1 cellular context compared by ENCODE assay signal in the genomic region with DNA sequence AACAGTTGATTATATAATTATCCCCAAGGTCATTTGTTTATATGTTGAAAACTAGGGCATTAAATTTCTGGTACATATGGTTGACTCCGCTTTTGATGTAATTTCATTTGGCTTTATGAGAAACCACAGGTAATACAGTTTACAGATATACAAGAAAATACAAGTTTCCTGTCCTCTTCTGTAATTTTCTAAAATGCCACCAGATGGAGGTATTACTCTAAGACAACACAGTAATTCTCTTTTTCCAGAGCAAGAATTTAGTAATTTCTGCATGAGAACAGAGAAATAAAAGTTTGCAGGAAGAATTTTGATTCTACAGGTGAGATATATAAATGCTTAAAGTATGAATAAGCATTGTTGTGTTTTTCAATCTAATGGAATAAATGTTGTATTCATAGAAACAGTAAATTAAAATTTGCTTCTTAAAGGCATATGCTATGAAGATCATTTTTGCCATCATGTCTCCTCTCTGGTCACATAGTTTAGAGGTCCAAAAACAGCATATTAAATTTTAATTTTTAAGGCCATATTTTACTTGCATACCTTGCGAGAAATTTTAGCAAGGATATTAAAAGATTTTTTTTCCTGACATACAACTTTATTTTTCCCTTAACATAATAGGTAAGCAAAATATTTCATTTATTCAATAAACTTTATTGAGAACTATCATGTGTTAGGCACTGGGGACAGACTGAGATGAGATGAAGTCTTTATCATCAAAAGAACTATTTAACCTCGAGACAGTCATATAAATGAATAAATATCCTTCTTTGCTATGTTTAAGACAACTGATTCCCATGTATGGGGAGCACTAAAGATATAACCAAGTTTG.
TF ChIP-seq lines count a peak whose summit lies in the region.

No MANE protein-coding gene starts in this region.

TF ChIP-seq in K562, 482 proteins besides CTCF, POLR2A, EP300 and RAD21 (continued from another document):
- TF ChIP-seq, protein P1, sequence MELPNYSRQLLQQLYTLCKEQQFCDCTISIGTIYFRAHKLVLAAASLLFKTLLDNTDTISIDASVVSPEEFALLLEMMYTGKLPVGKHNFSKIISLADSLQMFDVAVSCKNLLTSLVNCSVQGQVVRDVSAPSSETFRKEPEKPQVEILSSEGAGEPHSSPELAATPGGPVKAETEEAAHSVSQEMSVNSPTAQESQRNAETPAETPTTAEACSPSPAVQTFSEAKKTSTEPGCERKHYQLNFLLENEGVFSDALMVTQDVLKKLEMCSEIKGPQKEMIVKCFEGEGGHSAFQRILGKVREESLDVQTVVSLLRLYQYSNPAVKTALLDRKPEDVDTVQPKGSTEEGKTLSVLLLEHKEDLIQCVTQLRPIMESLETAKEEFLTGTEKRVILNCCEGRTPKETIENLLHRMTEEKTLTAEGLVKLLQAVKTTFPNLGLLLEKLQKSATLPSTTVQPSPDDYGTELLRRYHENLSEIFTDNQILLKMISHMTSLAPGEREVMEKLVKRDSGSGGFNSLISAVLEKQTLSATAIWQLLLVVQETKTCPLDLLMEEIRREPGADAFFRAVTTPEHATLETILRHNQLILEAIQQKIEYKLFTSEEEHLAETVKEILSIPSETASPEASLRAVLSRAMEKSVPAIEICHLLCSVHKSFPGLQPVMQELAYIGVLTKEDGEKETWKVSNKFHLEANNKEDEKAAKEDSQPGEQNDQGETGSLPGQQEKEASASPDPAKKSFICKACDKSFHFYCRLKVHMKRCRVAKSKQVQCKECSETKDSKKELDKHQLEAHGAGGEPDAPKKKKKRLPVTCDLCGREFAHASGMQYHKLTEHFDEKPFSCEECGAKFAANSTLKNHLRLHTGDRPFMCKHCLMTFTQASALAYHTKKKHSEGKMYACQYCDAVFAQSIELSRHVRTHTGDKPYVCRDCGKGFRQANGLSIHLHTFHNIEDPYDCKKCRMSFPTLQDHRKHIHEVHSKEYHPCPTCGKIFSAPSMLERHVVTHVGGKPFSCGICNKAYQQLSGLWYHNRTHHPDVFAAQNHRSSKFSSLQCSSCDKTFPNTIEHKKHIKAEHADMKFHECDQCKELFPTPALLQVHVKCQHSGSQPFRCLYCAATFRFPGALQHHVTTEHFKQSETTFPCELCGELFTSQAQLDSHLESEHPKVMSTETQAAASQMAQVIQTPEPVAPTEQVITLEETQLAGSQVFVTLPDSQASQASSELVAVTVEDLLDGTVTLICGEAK (IDR thresholded peaks at IDR 0.05): peak; percentile 92
- TF ChIP-seq, protein P1 (CRISPR knock-in tag; IDR thresholded peaks at IDR 0.05): no peak; the same call in 1 of the 2 replicates
- TF ChIP-seq ZNF212 (CRISPR knock-in tag; IDR thresholded peaks at IDR 0.05) (no peak), ZSCAN29 (IDR thresholded peaks at IDR 0.05) (no peak), ARID2 (IDR thresholded peaks at IDR 0.05) (peak; percentile 68), HEY1 (CRISPR knock-in tag; IDR thresholded peaks at IDR 0.05; ENCODE audit: borderline replicate concordance) (no peak), ZNF197 (CRISPR knock-in tag; IDR thresholded peaks at IDR 0.05; ENCODE audit: low read depth) (no peak), ELF4 (CRISPR knock-in tag; IDR thresholded peaks at IDR 0.05) (no peak), MYNN (IDR thresholded peaks at IDR 0.05) (no peak), MYNN (CRISPR knock-in tag; IDR thresholded peaks at IDR 0.05) (no peak), SMC3 (conservative IDR thresholded peaks at IDR 0.05; ENCODE audit: insufficient read depth, low read depth, low read length) (peak; percentile 27; the same call in 1 of the 2 replicates), ZFX (CRISPR knock-in tag; IDR thresholded peaks at IDR 0.05) (no peak), GABPA (tag; conservative IDR thresholded peaks at IDR 0.05; ENCODE audit: low read depth) (no peak), FOXK1 (CRISPR knock-in tag; IDR thresholded peaks at IDR 0.05; ENCODE audit: borderline replicate concordance) (no peak), ZNF134 (CRISPR knock-in tag; conservative IDR thresholded peaks at IDR 0.05) (no peak), PHF8 (IDR thresholded peaks at IDR 0.05; ENCODE audit: borderline replicate concordance, low read length) (no peak), KAT2B (IDR thresholded peaks at IDR 0.05; ENCODE audit: low read depth, low read length) (no peak), TCFL5 (CRISPR knock-in tag; conservative IDR thresholded peaks at IDR 0.05) (no peak), ZNF174 (CRISPR knock-in tag; IDR thresholded peaks at IDR 0.05) (no peak)
- TF ChIP-seq, protein P2, sequence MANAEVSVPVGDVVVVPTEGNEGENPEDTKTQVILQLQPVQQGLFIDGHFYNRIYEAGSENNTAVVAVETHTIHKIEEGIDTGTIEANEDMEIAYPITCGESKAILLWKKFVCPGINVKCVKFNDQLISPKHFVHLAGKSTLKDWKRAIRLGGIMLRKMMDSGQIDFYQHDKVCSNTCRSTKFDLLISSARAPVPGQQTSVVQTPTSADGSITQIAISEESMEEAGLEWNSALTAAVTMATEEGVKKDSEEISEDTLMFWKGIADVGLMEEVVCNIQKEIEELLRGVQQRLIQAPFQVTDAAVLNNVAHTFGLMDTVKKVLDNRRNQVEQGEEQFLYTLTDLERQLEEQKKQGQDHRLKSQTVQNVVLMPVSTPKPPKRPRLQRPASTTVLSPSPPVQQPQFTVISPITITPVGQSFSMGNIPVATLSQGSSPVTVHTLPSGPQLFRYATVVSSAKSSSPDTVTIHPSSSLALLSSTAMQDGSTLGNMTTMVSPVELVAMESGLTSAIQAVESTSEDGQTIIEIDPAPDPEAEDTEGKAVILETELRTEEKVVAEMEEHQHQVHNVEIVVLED (CRISPR knock-in tag; IDR thresholded peaks at IDR 0.05): no peak
TF ChIP-seq in K562: peak in this region for 5.
